Comparison of ENCODE assay signal across 8 cellular contexts in the genomic region with DNA sequence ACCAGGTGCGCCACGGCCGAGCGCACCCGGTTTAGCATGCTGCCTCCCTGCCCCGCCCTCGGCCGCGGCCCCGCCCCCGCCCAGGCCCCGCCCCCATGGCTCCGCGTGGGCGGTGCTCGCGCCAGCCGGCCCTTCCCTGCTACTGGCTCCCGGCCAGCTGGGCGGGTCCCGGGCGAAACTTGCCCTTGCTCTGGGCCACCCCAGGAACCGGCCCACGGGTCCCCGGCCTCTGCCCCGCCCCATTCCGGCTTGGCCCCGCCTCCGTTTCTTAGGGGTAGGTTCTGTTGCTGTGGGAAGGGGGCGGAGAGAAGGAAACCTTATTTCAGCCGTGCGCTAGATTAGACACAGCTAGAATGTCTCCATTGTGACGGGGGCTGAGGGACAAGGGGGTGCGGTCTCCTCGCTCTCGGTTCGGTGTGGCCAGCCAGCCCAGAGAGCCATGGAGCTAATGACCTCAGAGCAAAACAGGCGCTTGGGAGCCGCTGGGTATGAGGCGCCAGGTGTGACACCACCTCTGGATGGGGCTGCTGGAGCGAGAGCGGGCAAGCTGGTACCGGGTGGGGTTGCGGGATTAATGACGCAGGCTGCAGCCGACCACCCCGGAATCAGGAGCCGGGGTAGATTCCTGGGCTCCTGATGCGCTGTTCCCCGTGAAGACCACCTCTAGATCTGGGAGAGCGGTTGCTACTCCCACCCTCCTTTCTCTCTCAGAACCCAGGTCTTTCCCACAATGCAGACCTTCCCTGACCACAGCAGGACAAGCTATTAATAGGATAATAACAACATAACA. TPM values are rescaled to one million over a fixed set of nuclear protein-coding genes. Genes with fewer than 3 reads are reported as not detected.
A peak's percentile ranks its signal among the peaks of the same experiment; 100 is the strongest.
DNase-seq lines count a peak whose midpoint lies in the region; ATAC-seq and TF ChIP-seq lines count a peak whose summit lies in the region.

Gene PPM1J (minus strand): TSS at position 69 of the 790 bp plus-strand sequence. CDS start 31 bp downstream, at position 38.

- H3K36me3 ChIP-seq in vagina = no peaks in the 10 kb centered on the region

- no peaks in the 10 kb centered on the region for H3K27me3 ChIP-seq in vagina

- peaks cover 31% of the 10 kb centered on the region for H3K4me1 ChIP-seq in vagina

- in situ Hi-C loops in astrocyte of the cerebellum (cut with HindIII; ENCODE audit: low sequenced_read_pairs) = loop anchor here (5.0 kb wide), 2 partner anchors 82 to 327 kb away; no protein-coding TSS in a partner anchor

- intact Hi-C loops in vagina (cut with DNase I) = loop anchor here (5.0 to 10.0 kb wide), 2 partner anchors 318 to 359 kb away; partner anchors contain the start of genes CTTNBP2NL and LRIG2

- TF ChIP-seq POLR2A in vagina (IDR thresholded peaks at IDR 0.05) = peak in 1 of 2 donors; percentile 35

- no peaks in the 10 kb centered on the region for H3K9me3 ChIP-seq in vagina

- ATAC-seq in GM18502 (IDR thresholded peaks at IDR 0.05; ENCODE audit: poor library complexity, unreplicated experiment) (peak; percentile 79), HG02852 (IDR thresholded peaks at IDR 0.05; ENCODE audit: unreplicated experiment) (peak; percentile 80)

- no peak for TF ChIP-seq CTCF in astrocyte of the cerebellum (IDR thresholded peaks at IDR 0.05; ENCODE audit: low read depth, low read length, missing control alignments)
- TF ChIP-seq CTCF in vagina (IDR thresholded peaks at IDR 0.05) = no peak

- H3K27ac ChIP-seq in vagina = peak within 1 kb of the TSS; percentile 80

- peak within 1 kb of the TSS; percentile 60 for H3K4me3 ChIP-seq in astrocyte of the cerebellum (ENCODE audit: low read depth, low read length)
- H3K4me3 ChIP-seq in vagina = peak within 1 kb of the TSS; percentile 68 to 74

- peak; percentile 80 for DNase-seq in NCI-H146 treated with DMSO at 0.1 percent for 48 hours (lab: John Stamatoyannopoulos, UW; ENCODE audit: unreplicated experiment)
- DNase-seq in T-helper 9 cell = peak; percentile 96
- DNase-seq in astrocyte of the cerebellum (ENCODE audit: low read depth) = peak; percentile 50
- DNase-seq in hippocampal formation (lab: John Stamatoyannopoulos, UW) = peak; percentile 55 to 77
- peak; percentile 85 for DNase-seq in retina
- no peak for DNase-seq in vagina (ENCODE audit: extremely low spot score in 2 of 2)

RNA-seq across cellular contexts. Expression of gene PPM1J, which starts in this region (rescaled TPM):
- total RNA-seq in vagina = 7.9 TPM

Comparison
In these comparisons a context has a peak if more than half of its experiments do, and no peak if none do; other contexts are left out.
1. DNase-seq: peak in NCI-H146 treated with DMSO at 0.1 percent for 48 hours (single experiment), T-helper 9 cell (single experiment), astrocyte of the cerebellum (single experiment), hippocampal formation (2 of 2) and retina (single experiment); none in vagina (0 of 2).